31 cellular contexts compared by ENCODE assay signal in genomic region chr12:52591521-52591920, GRCh38. TPM values are rescaled to one million over a fixed set of nuclear protein-coding genes. Genes with fewer than 3 reads are reported as not detected.
"Had no signal": no experiment of that assay in that cellular context is flagged by ENCODE, and none has a peak within 500 bp of the region (broad histone marks: within the 10 kb centered on the region; RNA-seq: fewer than 3 reads in every experiment).

No MANE protein-coding gene starts in this region.

- H3K9me3 Mint-ChIP-seq: immature natural killer cell; mesothelial cell of epicardium; natural killer cell treated with Interleukin-12 subunit alpha and Interleukin-12 subunit beta and Interleukin-15 and Interleukin-18, amount 100 ng/mL, for 72 hours; stimulated activated naive B cell treated with anti-CD40 and anti-IgM and Interleukin-4, amounts not matched to agents 10 μg/mL and 1 μg/mL and 100 μg/mL, for 72 hours had no signal

- H3K4me3 ChIP-seq: left lung, lower lobe of right lung, pancreas, prostate gland, smooth muscle cell, stomach, testis, thyroid gland, upper lobe of right lung had no signal

- H3K27ac Mint-ChIP-seq: mesothelial cell of epicardium; naive B cell; natural killer cell treated with Interleukin-12 subunit alpha and Interleukin-12 subunit beta and Interleukin-15 and Interleukin-18, amount 100 ng/mL, for 72 hours; stimulated activated naive B cell treated with anti-CD40 and anti-IgM and Interleukin-4, amounts not matched to agents 10 μg/mL and 1 μg/mL and 100 μg/mL, for 72 hours had no signal

- H3K4me1 ChIP-seq: left lung, lower lobe of right lung, pancreas, prostate gland, stomach, testis, thyroid gland, upper lobe of right lung had no signal

- H3K4me1 Mint-ChIP-seq: mesothelial cell of epicardium; naive B cell; stimulated activated naive B cell treated with anti-CD40 and anti-IgM and Interleukin-4, amounts not matched to agents 10 μg/mL and 1 μg/mL and 100 μg/mL, for 72 hours had no signal

- H3K27ac ChIP-seq: left lung, lower lobe of right lung, pancreas, prostate gland, stomach, testis, thyroid gland, upper lobe of right lung had no signal

- H3K27me3 ChIP-seq: testis, thyroid gland had no signal

- H3K4me3 Mint-ChIP-seq: immature natural killer cell; mesothelial cell of epicardium; naive B cell; natural killer cell treated with Interleukin-12 subunit alpha and Interleukin-12 subunit beta and Interleukin-15 and Interleukin-18, amount 100 ng/mL, for 72 hours; stimulated activated naive B cell treated with anti-CD40 and anti-IgM and Interleukin-4, amounts not matched to agents 10 μg/mL and 1 μg/mL and 100 μg/mL, for 72 hours had no signal

- H3K36me3 ChIP-seq: left lung, lower lobe of right lung, pancreas, prostate gland, stomach, thyroid gland, upper lobe of right lung had no signal

- H3K9me3 ChIP-seq: left lung, lower lobe of right lung, pancreas, prostate gland, stomach, testis, thyroid gland, upper lobe of right lung had no signal

- ATAC-seq: left colon; left lung; lower lobe of right lung; natural killer cell treated with Interleukin-12 subunit alpha and Interleukin-12 subunit beta and Interleukin-15 and Interleukin-18, amount 100 ng/mL, for 72 hours; pancreas; right cardiac atrium; stimulated activated naive B cell treated with anti-CD40 and anti-IgM and Interleukin-4, amounts not matched to agents 10 μg/mL and 1 μg/mL and 100 μg/mL, for 72 hours; stimulated activated naive CD8-positive, alpha-beta T cell treated with anti-CD3 and anti-CD28 coated beads, Interleukin-15, Interleukin-2, amounts not matched to agents 100 U/mL and 50 U/mL, for 24 hours had no signal

- DNase-seq: hypothalamus; immature natural killer cell; kidney; left colon; left lung; lower lobe of right lung; mammary epithelial cell; mesenchymal stem cell; naive B cell; nucleus accumbens; pancreas; retina; right cardiac atrium; stimulated activated CD4-positive, alpha-beta T cell treated with anti-CD3 and anti-CD28 coated beads, Interleukin-1b, Interleukin-23, amount 100 ng/mL, for 48 hours; stimulated activated CD4-positive, alpha-beta T cell treated with anti-CD3 and anti-CD28 coated beads, Interleukin-2, amount 100 ng/mL, for 48 hours; stimulated activated CD4-positive, alpha-beta T cell treated with anti-CD3 and anti-CD28 coated beads, Interleukin-4, amount 100 ng/mL, for 4 hours; stimulated activated CD8-positive, alpha-beta memory T cell treated with anti-CD3 and anti-CD28 coated beads, Interleukin-4, amount 100 ng/mL, for 48 hours; stimulated activated naive B cell treated with anti-CD40 and anti-IgM and Interleukin-4, amounts not matched to agents 10 μg/mL and 1 μg/mL and 100 μg/mL, for 72 hours; stimulated activated naive CD8-positive, alpha-beta T cell treated with anti-CD3 and anti-CD28 coated beads, Interleukin-15, Interleukin-2, amounts not matched to agents 100 U/mL and 50 U/mL, for 24 hours; stomach; testis; thyroid gland had no signal

- H3K36me3 Mint-ChIP-seq: mesothelial cell of epicardium; naive B cell; natural killer cell treated with Interleukin-12 subunit alpha and Interleukin-12 subunit beta and Interleukin-15 and Interleukin-18, amount 100 ng/mL, for 72 hours; stimulated activated naive B cell treated with anti-CD40 and anti-IgM and Interleukin-4, amounts not matched to agents 10 μg/mL and 1 μg/mL and 100 μg/mL, for 72 hours had no signal

RNA-seq across cellular contexts. Expression of gene KRT72, which starts 9.7 kb away (rescaled TPM):
- total RNA-seq: kidney, left colon, left lung, liver, lower lobe of right lung, mammary epithelial cell, mesothelial cell of epicardium, osteoblast, right cardiac atrium, skeletal muscle tissue, smooth muscle cell, stomach, thyroid gland, upper lobe of right lung had no signal

RNA-seq across cellular contexts. Expression of gene KRT74, which starts 17.9 kb away (rescaled TPM):
- total RNA-seq: kidney; left colon; left lung; liver; lower lobe of right lung; mammary epithelial cell; mesothelial cell of epicardium; natural killer cell treated with Interleukin-12 subunit alpha and Interleukin-12 subunit beta and Interleukin-15 and Interleukin-18, amount 100 ng/mL, for 72 hours; osteoblast; pancreas; skeletal muscle tissue; smooth muscle cell; stomach; thyroid gland; upper lobe of right lung had no signal

RNA-seq across cellular contexts. Expression of gene KRT73, which starts 26.8 kb away (rescaled TPM):
- total RNA-seq: kidney, left colon, left lung, liver, lower lobe of right lung, mammary epithelial cell, mesothelial cell of epicardium, osteoblast, pancreas, prostate gland, right cardiac atrium, smooth muscle cell, stomach, thyroid gland had no signal

RNA-seq across cellular contexts. Expression of gene KRT71, which starts 38.6 kb away (rescaled TPM):
- total RNA-seq: kidney; left colon; left lung; liver; lower lobe of right lung; mammary epithelial cell; mesothelial cell of epicardium; mononuclear cell; natural killer cell treated with Interleukin-12 subunit alpha and Interleukin-12 subunit beta and Interleukin-15 and Interleukin-18, amount 100 ng/mL, for 72 hours; osteoblast; pancreas; prostate gland; right cardiac atrium; skeletal muscle tissue; smooth muscle cell; stomach; thyroid gland; upper lobe of right lung had no signal
